ENCODE assay signal across 2 cellular contexts in the genomic region with DNA sequence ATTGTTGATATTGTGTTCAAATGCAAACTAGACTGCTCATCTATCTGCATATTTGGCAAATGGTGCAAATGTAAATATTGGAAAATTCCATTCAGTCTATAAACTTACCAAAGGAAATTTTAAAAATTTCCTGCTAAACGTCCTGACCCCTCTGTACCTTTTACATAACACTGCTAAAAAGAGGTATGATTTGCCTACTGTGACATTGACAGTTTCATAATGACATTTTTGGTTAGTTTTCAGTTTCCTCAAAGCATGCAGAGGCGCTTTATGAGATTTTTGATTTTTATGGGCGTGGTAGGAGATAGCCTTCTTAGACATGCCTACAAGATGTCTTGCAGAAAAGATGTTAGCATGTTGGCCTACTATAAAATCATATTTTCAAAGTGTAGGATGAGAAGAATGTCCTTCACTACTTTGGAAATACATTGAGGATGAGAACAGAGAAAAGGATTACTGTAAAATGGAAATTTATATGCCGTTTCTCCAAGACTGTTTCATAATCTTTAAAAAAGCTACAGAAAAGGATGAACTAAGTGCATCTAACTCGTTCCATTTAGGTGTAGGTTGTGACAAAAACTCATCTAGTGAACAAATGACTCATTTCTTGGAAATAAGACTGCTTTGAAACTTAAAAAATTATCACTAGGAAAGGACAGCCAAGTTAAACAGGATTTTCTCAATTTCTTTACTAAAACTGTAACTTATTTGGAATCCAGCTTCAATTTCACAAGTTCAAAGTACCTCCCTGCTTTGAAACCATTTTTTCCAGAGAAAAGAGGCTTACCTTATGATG.
TF ChIP-seq lines count a peak whose summit lies in the region.

No MANE protein-coding gene starts in this region.

TF ChIP-seq in GM12878, 131 proteins besides CTCF, POLR2A, EP300 and RAD21 (continues in another document):
- TF ChIP-seq CREB1 (IDR thresholded peaks at IDR 0.05; ENCODE audit: low read depth) (peak; percentile 66; the same call in 1 of the 2 replicates), POLR2AphosphoS2 (IDR thresholded peaks at IDR 0.05; ENCODE audit: low read depth, low read length) (no peak), ZBED1 (IDR thresholded peaks at IDR 0.05; ENCODE audit: borderline replicate concordance) (no peak), SKIL (IDR thresholded peaks at IDR 0.05; ENCODE audit: low read depth, poor library complexity, severe bottlenecking) (peak; percentile 35), NR2F1 (conservative IDR thresholded peaks at IDR 0.05) (peak; percentile 34; the same call in 1 of the 2 replicates), DPF2 (IDR thresholded peaks at IDR 0.05) (no peak), CHD2 (IDR thresholded peaks at IDR 0.05; ENCODE audit: borderline replicate concordance, low read depth, low read length) (no peak), MYC (IDR thresholded peaks at IDR 0.05; ENCODE audit: insufficient read depth, insufficient read length, insufficient replicate concordance, low read length, severe bottlenecking) (no peak), CBX5 (IDR thresholded peaks at IDR 0.05; ENCODE audit: low read depth) (no peak; the same call in 1 of the 2 replicates), POU2F2 (IDR thresholded peaks at IDR 0.05; ENCODE audit: borderline replicate concordance, low read depth, low read length) (peak; percentile 79; the same call in 2 of the 3 replicates)
- TF ChIP-seq, protein P1, sequence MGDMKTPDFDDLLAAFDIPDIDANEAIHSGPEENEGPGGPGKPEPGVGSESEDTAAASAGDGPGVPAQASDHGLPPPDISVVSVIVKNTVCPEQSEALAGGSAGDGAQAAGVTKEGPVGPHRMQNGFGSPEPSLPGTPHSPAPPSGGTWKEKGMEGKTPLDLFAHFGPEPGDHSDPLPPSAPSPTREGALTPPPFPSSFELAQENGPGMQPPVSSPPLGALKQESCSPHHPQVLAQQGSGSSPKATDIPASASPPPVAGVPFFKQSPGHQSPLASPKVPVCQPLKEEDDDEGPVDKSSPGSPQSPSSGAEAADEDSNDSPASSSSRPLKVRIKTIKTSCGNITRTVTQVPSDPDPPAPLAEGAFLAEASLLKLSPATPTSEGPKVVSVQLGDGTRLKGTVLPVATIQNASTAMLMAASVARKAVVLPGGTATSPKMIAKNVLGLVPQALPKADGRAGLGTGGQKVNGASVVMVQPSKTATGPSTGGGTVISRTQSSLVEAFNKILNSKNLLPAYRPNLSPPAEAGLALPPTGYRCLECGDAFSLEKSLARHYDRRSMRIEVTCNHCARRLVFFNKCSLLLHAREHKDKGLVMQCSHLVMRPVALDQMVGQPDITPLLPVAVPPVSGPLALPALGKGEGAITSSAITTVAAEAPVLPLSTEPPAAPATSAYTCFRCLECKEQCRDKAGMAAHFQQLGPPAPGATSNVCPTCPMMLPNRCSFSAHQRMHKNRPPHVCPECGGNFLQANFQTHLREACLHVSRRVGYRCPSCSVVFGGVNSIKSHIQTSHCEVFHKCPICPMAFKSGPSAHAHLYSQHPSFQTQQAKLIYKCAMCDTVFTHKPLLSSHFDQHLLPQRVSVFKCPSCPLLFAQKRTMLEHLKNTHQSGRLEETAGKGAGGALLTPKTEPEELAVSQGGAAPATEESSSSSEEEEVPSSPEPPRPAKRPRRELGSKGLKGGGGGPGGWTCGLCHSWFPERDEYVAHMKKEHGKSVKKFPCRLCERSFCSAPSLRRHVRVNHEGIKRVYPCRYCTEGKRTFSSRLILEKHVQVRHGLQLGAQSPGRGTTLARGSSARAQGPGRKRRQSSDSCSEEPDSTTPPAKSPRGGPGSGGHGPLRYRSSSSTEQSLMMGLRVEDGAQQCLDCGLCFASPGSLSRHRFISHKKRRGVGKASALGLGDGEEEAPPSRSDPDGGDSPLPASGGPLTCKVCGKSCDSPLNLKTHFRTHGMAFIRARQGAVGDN (IDR thresholded peaks at IDR 0.05): no peak
- TF ChIP-seq, protein P2, sequence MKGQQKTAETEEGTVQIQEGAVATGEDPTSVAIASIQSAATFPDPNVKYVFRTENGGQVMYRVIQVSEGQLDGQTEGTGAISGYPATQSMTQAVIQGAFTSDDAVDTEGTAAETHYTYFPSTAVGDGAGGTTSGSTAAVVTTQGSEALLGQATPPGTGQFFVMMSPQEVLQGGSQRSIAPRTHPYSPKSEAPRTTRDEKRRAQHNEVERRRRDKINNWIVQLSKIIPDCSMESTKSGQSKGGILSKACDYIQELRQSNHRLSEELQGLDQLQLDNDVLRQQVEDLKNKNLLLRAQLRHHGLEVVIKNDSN (IDR thresholded peaks at IDR 0.05; ENCODE audit: borderline replicate concordance, extremely low read length, insufficient read depth, low read depth, low read length): no peak

TF ChIP-seq in WTC11, 78 proteins besides CTCF, POLR2A, EP300 and RAD21:
- TF ChIP-seq STAT6 (CRISPR knock-in tag; conservative IDR thresholded peaks at IDR 0.05; ENCODE audit: low read depth): no peak
- no peak for TF ChIP-seq RORB (CRISPR knock-in tag; IDR thresholded peaks at IDR 0.05)
- TF ChIP-seq OVOL2 (CRISPR knock-in tag; IDR thresholded peaks at IDR 0.05; ENCODE audit: borderline replicate concordance): no peak
- no peak for TF ChIP-seq PREB (CRISPR knock-in tag; IDR thresholded peaks at IDR 0.05; ENCODE audit: borderline replicate concordance)
- TF ChIP-seq ATF3 (CRISPR knock-in tag; conservative IDR thresholded peaks at IDR 0.05): no peak
- no peak for TF ChIP-seq JAZF1 (CRISPR knock-in tag; IDR thresholded peaks at IDR 0.05)
- no peak for TF ChIP-seq NR3C1 (CRISPR knock-in tag; conservative IDR thresholded peaks at IDR 0.05; ENCODE audit: low read depth)
- TF ChIP-seq, protein P3, sequence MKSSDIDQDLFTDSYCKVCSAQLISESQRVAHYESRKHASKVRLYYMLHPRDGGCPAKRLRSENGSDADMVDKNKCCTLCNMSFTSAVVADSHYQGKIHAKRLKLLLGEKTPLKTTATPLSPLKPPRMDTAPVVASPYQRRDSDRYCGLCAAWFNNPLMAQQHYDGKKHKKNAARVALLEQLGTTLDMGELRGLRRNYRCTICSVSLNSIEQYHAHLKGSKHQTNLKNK (CRISPR knock-in tag; IDR thresholded peaks at IDR 0.05): no peak
- TF ChIP-seq KAT7 (CRISPR knock-in tag; IDR thresholded peaks at IDR 0.05; ENCODE audit: borderline replicate concordance): no peak
- no peak for TF ChIP-seq EMX1 (CRISPR knock-in tag; IDR thresholded peaks at IDR 0.05)
